ENCODE assay signal across 12 cellular contexts in the genomic region with DNA sequence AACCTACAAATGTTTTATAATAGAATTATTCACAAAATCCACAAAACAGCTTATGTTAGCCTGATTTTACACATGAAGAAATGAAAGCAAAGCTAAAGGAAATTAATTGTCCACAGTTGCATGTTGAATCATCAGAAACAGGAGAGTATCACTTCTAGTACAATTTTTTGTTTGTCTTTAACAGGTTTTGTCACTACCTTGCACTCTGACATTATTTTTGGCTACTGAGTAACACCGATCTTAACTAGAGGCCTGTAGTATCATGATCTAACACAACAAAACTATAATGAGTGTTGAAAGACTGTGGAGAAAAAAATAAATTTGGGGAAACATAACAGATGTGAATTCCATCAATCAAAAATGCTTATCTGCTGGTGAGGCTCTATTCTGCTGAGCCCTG.
DNase-seq lines count a peak whose midpoint lies in the region; ATAC-seq, FAIRE-seq and TF ChIP-seq lines count a peak whose summit lies in the region.
"Had no signal": no experiment of that assay in that cellular context is flagged by ENCODE, and none has a peak within 500 bp of the region (broad histone marks: within the 10 kb centered on the region; RNA-seq: fewer than 3 reads in every experiment).

No MANE protein-coding gene starts in this region.

- H3K4me3 ChIP-seq in keratinocyte (ENCODE audit: control insufficient read depth in 2 of 3, extremely low read depth in 1 of 3, insufficient read depth in 2 of 3, low read depth in 1 of 3, low read length in 3 of 3): peak overlapping the region in 1 of 3 experiments; percentile 25
- H3K4me3 ChIP-seq: cardiac muscle cell had no signal

- H3K9ac ChIP-seq in keratinocyte (ENCODE audit: control insufficient read depth, extremely low read depth, insufficient read depth, low read length): no peak overlapping the region
- H3K9ac ChIP-seq: parathyroid adenoma had no signal

- ATAC-seq in GM18870 (IDR thresholded peaks at IDR 0.05; ENCODE audit: unreplicated experiment): peak; percentile 67
- ATAC-seq in GM21825 (IDR thresholded peaks at IDR 0.05; ENCODE audit: unreplicated experiment): peak; percentile 60
- ATAC-seq in HG03571 (IDR thresholded peaks at IDR 0.05; ENCODE audit: unreplicated experiment): peak; percentile 71

- H3K9me3 ChIP-seq in keratinocyte (ENCODE audit: control insufficient read depth, low read depth, low read length): no peaks in the 10 kb centered on the region

- H3K4me2 ChIP-seq in keratinocyte (ENCODE audit: control insufficient read depth, extremely low read depth, insufficient read depth, low read depth, low read length): peak overlapping the region; percentile 60

- H3K9me1 ChIP-seq in keratinocyte (ENCODE audit: control insufficient read depth, extremely low read depth, insufficient read depth, low read length): no peaks in the 10 kb centered on the region

- dilution Hi-C loops in keratinocyte (cut with MboI; ENCODE audit: extremely low pct_ligation_motif_present, low sequenced_read_pairs): no loop called here

- H3K79me2 ChIP-seq in keratinocyte (ENCODE audit: control insufficient read depth, insufficient read depth, low read length): peaks cover 11% of the 10 kb centered on the region

- DNase-seq in keratinocyte (ENCODE audit: low read depth, low spot score) (no peak), SHP77 (lab: John Stamatoyannopoulos, UW) (no peak), NCI-H2029 treated with DMSO at 0.1 percent for 48 hours (lab: John Stamatoyannopoulos, UW) (no peak), NCI-H82 (lab: John Stamatoyannopoulos, UW) (no peak), iPS-NIHi7 (ENCODE audit: extremely low spot score) (no peak)
- DNase-seq: activated CD4-positive, CD25-positive, alpha-beta regulatory T cell; NCI-H510A treated with DMSO at 0.1 percent for 48 hours had no signal

- FAIRE-seq in keratinocyte (lab: Jason Lieb, UNC): peak; percentile 9

- H4K20me1 ChIP-seq in keratinocyte (ENCODE audit: control insufficient read depth, extremely low read depth, insufficient read depth, low read length): no peaks in the 10 kb centered on the region

- no peaks in the 10 kb centered on the region for H3K36me3 ChIP-seq in keratinocyte (ENCODE audit: control insufficient read depth in 2 of 2, extremely low read depth in 1 of 2, insufficient read depth in 2 of 2, low read length in 2 of 2)
- H3K36me3 ChIP-seq: cardiac muscle cell had no signal

- no peak overlapping the region for H2AFZ ChIP-seq in keratinocyte (ENCODE audit: control insufficient read depth, low read length)
- H2AFZ ChIP-seq: parathyroid adenoma had no signal

- peak overlapping the region; percentile 14 for H3K27ac ChIP-seq in keratinocyte (ENCODE audit: control insufficient read depth, insufficient read depth, low read length)
- H3K27ac ChIP-seq: cardiac muscle cell, parathyroid adenoma had no signal

- peaks cover 37% of the 10 kb centered on the region for H3K4me1 ChIP-seq in keratinocyte (ENCODE audit: control insufficient read depth, extremely low read depth, insufficient read depth, low read length)
- H3K4me1 ChIP-seq: parathyroid adenoma had no signal

- TF ChIP-seq CTCF in keratinocyte (optimal IDR thresholded peaks at IDR 0.05 in 1 of 3, IDR thresholded peaks at IDR 0.05 in 1 of 3, conservative IDR thresholded peaks at IDR 0.05 in 1 of 3; ENCODE audit: extremely low read depth in 1 of 3, insufficient read depth in 2 of 3, low read length in 3 of 3): no peak

- no peaks in the 10 kb centered on the region for H3K27me3 ChIP-seq in keratinocyte (ENCODE audit: control insufficient read depth, extremely low read depth, insufficient read depth, low read length)
- H3K27me3 ChIP-seq: cardiac muscle cell had no signal
